ENCODE assay signal across 21 cellular contexts in the genomic region with DNA sequence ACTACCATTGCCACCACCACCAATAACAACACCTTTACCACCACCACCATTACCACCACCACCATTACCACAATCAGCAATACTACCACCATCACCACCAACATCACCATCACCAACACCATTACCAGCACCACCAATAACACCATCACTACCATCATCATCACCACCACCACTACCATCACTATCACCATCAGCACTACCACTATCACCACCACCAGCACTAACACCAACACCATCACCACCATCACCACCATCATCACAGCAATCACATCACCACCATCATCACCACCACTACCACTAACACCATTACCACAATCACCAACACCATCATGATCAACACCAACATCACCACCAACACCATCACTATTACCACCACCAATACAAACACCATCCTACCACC.
DNase-seq lines count a peak whose midpoint lies in the region; ATAC-seq, FAIRE-seq and TF ChIP-seq lines count a peak whose summit lies in the region.
"Had no signal": no experiment of that assay in that cellular context is flagged by ENCODE, and none has a peak within 500 bp of the region (broad histone marks: within the 10 kb centered on the region; RNA-seq: fewer than 3 reads in every experiment).

No MANE protein-coding gene starts in this region.

- no peak overlapping the region for H3K18ac ChIP-seq in H9 (ENCODE audit: insufficient read length, low read depth, low read length)

- H4K20me1 ChIP-seq in H9 (ENCODE audit: control insufficient read depth, insufficient read depth, insufficient read length) = no peaks in the 10 kb centered on the region

- no peak overlapping the region for H3K27ac Mint-ChIP-seq in H9
- H3K27ac Mint-ChIP-seq in endodermal cell = no peak overlapping the region
- no peak overlapping the region for H3K27ac Mint-ChIP-seq in activated naive CD8-positive, alpha-beta T cell treated with anti-CD3 and anti-CD28 coated beads for 36 hours
- H3K27ac Mint-ChIP-seq: CD4-positive, CD25-positive, alpha-beta regulatory T cell; CD8-positive, alpha-beta memory T cell had no signal

- H3K4ac ChIP-seq in H9 (ENCODE audit: low read depth, low read length) = no peak overlapping the region

- H3T11ph ChIP-seq in H9 (ENCODE audit: low read length) = no peak overlapping the region

- no peak overlapping the region for H3K23ac ChIP-seq in H9 (ENCODE audit: insufficient read length, low read depth, low read length)

- no peaks in the 10 kb centered on the region for H3K79me2 ChIP-seq in H9 (ENCODE audit: insufficient read depth, low read length)

- H3K36me3 Mint-ChIP-seq in H9 (ENCODE audit: insufficient read depth in 1 of 3, low read depth in 3 of 3) = no peaks in the 10 kb centered on the region
- H3K36me3 Mint-ChIP-seq in endodermal cell (ENCODE audit: low read depth) = no peaks in the 10 kb centered on the region
- no peaks in the 10 kb centered on the region for H3K36me3 Mint-ChIP-seq in activated naive CD8-positive, alpha-beta T cell treated with anti-CD3 and anti-CD28 coated beads for 36 hours
- H3K36me3 Mint-ChIP-seq: CD4-positive, CD25-positive, alpha-beta regulatory T cell; CD8-positive, alpha-beta memory T cell had no signal

- H3K4me1 ChIP-seq in H9 (ENCODE audit: insufficient read depth, low read length) (no peaks in the 10 kb centered on the region), HEK293 (ENCODE audit: control insufficient read depth, insufficient read depth, low read length) (no peaks in the 10 kb centered on the region), endodermal cell (ENCODE audit: control insufficient read depth, insufficient read depth, low read length) (no peaks in the 10 kb centered on the region)
- H3K4me1 ChIP-seq: BE2C had no signal

- H2BK15ac ChIP-seq in H9 (ENCODE audit: low read depth, low read length) = no peak overlapping the region

- no peak for TF ChIP-seq CTCF in H9 (conservative IDR thresholded peaks at IDR 0.05)
- TF ChIP-seq CTCF in HEK293 (tag by site-specific recombination; IDR thresholded peaks at IDR 0.05) = no peak
- TF ChIP-seq CTCF in endodermal cell (conservative IDR thresholded peaks at IDR 0.05) = no peak

- CTCF ChIA-PET in HEK293 (lab: Yijun Ruan, JAX) = no interaction called here

- H3K27me3 Mint-ChIP-seq in H9 (ENCODE audit: low read depth) (no peaks in the 10 kb centered on the region; the same call in 1 of the 2 replicates), endodermal cell (ENCODE audit: insufficient read depth) (no peaks in the 10 kb centered on the region)
- H3K27me3 Mint-ChIP-seq in activated naive CD8-positive, alpha-beta T cell treated with anti-CD3 and anti-CD28 coated beads for 36 hours = no peaks in the 10 kb centered on the region

- H4K8ac ChIP-seq in H9 (replicated peaks; ENCODE audit: insufficient read length, low read depth, low read length) = peak overlapping the region; percentile 9

- H2BK12ac ChIP-seq in H9 (ENCODE audit: insufficient read length, low read depth, low read length) = no peak overlapping the region

- H2AK5ac ChIP-seq in H9 (ENCODE audit: insufficient read length, low read length) = no peak overlapping the region

- H3K56ac ChIP-seq in H9 (ENCODE audit: insufficient read length, low read depth, low read length) = no peak overlapping the region

- H3K79me1 ChIP-seq in H9 (ENCODE audit: insufficient read depth, low read depth, low read length, poor library complexity, severe bottlenecking) = no peaks in the 10 kb centered on the region

- no peaks in the 10 kb centered on the region for H3K4me1 Mint-ChIP-seq in H9
- no peaks in the 10 kb centered on the region for H3K4me1 Mint-ChIP-seq in endodermal cell
- H3K4me1 Mint-ChIP-seq in activated naive CD8-positive, alpha-beta T cell treated with anti-CD3 and anti-CD28 coated beads for 36 hours = no peaks in the 10 kb centered on the region
- H3K4me1 Mint-ChIP-seq: CD4-positive, CD25-positive, alpha-beta regulatory T cell; CD8-positive, alpha-beta memory T cell had no signal

- no peak overlapping the region for H2AFZ ChIP-seq in H9 (ENCODE audit: low read length)
- H2AFZ ChIP-seq: GM23248 had no signal

- no peak overlapping the region for H3K14ac ChIP-seq in H9 (ENCODE audit: insufficient read depth, low read length)

- POLR2A ChIA-PET in HEK293 (lab: Yijun Ruan, JAX) = no interaction called here

- H3K4me3 ChIP-seq in HEK293 (ENCODE audit: low read depth, low read length) = no peak overlapping the region
- no peak overlapping the region for H3K4me3 ChIP-seq in endodermal cell (ENCODE audit: low read length)
- H3K4me3 ChIP-seq: GM12878, GM23248 had no signal

- no peak for ATAC-seq in GM21423 (IDR thresholded peaks at IDR 0.05; ENCODE audit: unreplicated experiment)
- ATAC-seq: GM12878, HCT116 had no signal

- H3K4me3 Mint-ChIP-seq in H9 (no peak overlapping the region), endodermal cell (no peak overlapping the region)
- H3K4me3 Mint-ChIP-seq in activated naive CD8-positive, alpha-beta T cell treated with anti-CD3 and anti-CD28 coated beads for 36 hours = no peak overlapping the region
- H3K4me3 Mint-ChIP-seq: CD4-positive, CD25-positive, alpha-beta regulatory T cell; CD8-positive, alpha-beta memory T cell had no signal

- H3K9ac ChIP-seq in H9 (ENCODE audit: extremely low read depth, insufficient read length, low read length) (no peak overlapping the region), endodermal cell (ENCODE audit: extremely low read depth, low read length, poor library complexity, severe bottlenecking) (no peak overlapping the region)
- H3K9ac ChIP-seq: GM23248 had no signal

- no peak overlapping the region for H2BK5ac ChIP-seq in H9 (ENCODE audit: insufficient read length, low read length)

- H3K36me3 ChIP-seq in HEK293 (ENCODE audit: control insufficient read depth in 2 of 2, insufficient read depth in 1 of 2, low read length in 2 of 2) = no peaks in the 10 kb centered on the region
- H3K36me3 ChIP-seq in endodermal cell (ENCODE audit: control insufficient read depth, insufficient read depth, low read length) = no peaks in the 10 kb centered on the region
- H3K36me3 ChIP-seq: BE2C had no signal

- no peaks in the 10 kb centered on the region for H3K23me2 ChIP-seq in H9 (ENCODE audit: insufficient read length, low read depth, low read length, poor library complexity, severe bottlenecking)

- H3K4me2 ChIP-seq in H9 (ENCODE audit: insufficient read depth, insufficient read length, low read length) = no peak overlapping the region

- H4K91ac ChIP-seq in H9 (ENCODE audit: insufficient read length, low read depth, low read length) = no peak overlapping the region

- H3K27ac ChIP-seq in H9 (ENCODE audit: insufficient read length, low read depth, low read length) = no peak overlapping the region
- H3K27ac ChIP-seq in HEK293 (ENCODE audit: extremely low read depth, low read depth, low read length) = no peak overlapping the region
- no peak overlapping the region for H3K27ac ChIP-seq in endodermal cell (ENCODE audit: low read depth, low read length)
- H3K27ac ChIP-seq: GM23248 had no signal

- no peak for DNase-seq in H9
- peak; percentile 11 for DNase-seq in endodermal cell
- no peak for DNase-seq in urothelium cell line (ENCODE audit: low spot score)
- no peak for DNase-seq in activated naive CD8-positive, alpha-beta T cell treated with anti-CD3 and anti-CD28 coated beads for 36 hours
- DNase-seq: ACHN; BE2C; C1 segment of cervical spinal cord; CD4-positive, CD25-positive, alpha-beta regulatory T cell; CD8-positive, alpha-beta memory T cell; COR-L47; DMS 273 treated with DMSO at 0.1 percent for 48 hours; DMS53; DND-41; EL; GM23248 had no signal

- FAIRE-seq in urothelium cell line (lab: Jason Lieb, UNC) = peak; percentile 98
- FAIRE-seq: A204.1, GM12878, H54 had no signal

- H3K27me3 ChIP-seq in H9 (ENCODE audit: insufficient read depth, low read length) (no peaks in the 10 kb centered on the region), endodermal cell (ENCODE audit: control insufficient read depth, insufficient read depth, low read length, poor library complexity, severe bottlenecking) (peaks cover 5% of the 10 kb centered on the region)
- H3K27me3 ChIP-seq: BE2C had no signal

- no peak overlapping the region for H2BK20ac ChIP-seq in H9 (ENCODE audit: low read depth, low read length, poor library complexity, severe bottlenecking)

- H3K9me3 ChIP-seq in H9 (ENCODE audit: control insufficient read depth, low read depth, low read length) = no peaks in the 10 kb centered on the region
- H3K9me3 ChIP-seq in HEK293 (ENCODE audit: control insufficient read depth, insufficient read depth, low read depth, low read length) = no peaks in the 10 kb centered on the region
- H3K9me3 ChIP-seq in endodermal cell (ENCODE audit: control insufficient read depth, low read length) = no peaks in the 10 kb centered on the region
- H3K9me3 ChIP-seq: BE2C had no signal

- H3K9me3 Mint-ChIP-seq in H9 = no peaks in the 10 kb centered on the region
- no peaks in the 10 kb centered on the region for H3K9me3 Mint-ChIP-seq in endodermal cell
- no peaks in the 10 kb centered on the region for H3K9me3 Mint-ChIP-seq in activated naive CD8-positive, alpha-beta T cell treated with anti-CD3 and anti-CD28 coated beads for 36 hours
- H3K9me3 Mint-ChIP-seq: CD4-positive, CD25-positive, alpha-beta regulatory T cell; CD8-positive, alpha-beta memory T cell had no signal

- no peak overlapping the region for H2BK120ac ChIP-seq in H9 (ENCODE audit: low read depth, low read length, poor library complexity, severe bottlenecking)

- no peak overlapping the region for H4K5ac ChIP-seq in H9 (ENCODE audit: insufficient read length, low read depth, low read length)

TF ChIP-seq in HEK293, 187 proteins besides CTCF, POLR2A, EP300 and RAD21 (continues in another document):
- TF ChIP-seq WT1 (tag by site-specific recombination; IDR thresholded peaks at IDR 0.05) (no peak), ZNF785 (tag by site-specific recombination; IDR thresholded peaks at IDR 0.05) (0 out of 2 replicates have a peak, but pooled peaks have one; percentile 50), ZBTB7A (tag by site-specific recombination; IDR thresholded peaks at IDR 0.05; ENCODE audit: low read depth) (peak; percentile 76; the same call in 1 of the 2 replicates), ZNF112 (tag by site-specific recombination; IDR thresholded peaks at IDR 0.05) (no peak), ZNF571 (tag by site-specific recombination; IDR thresholded peaks at IDR 0.05) (0 out of 2 replicates have a peak, but pooled peaks have one; percentile 67), YY2 (tag by site-specific recombination; IDR thresholded peaks at IDR 0.05) (0 out of 2 replicates have a peak, but pooled peaks have one; percentile 49), ZNF707 (tag by site-specific recombination; IDR thresholded peaks at IDR 0.05) (0 out of 2 replicates have a peak, but pooled peaks have one; percentile 52), ZNF311 (tag by site-specific recombination; IDR thresholded peaks at IDR 0.05; ENCODE audit: borderline replicate concordance) (0 out of 2 replicates have a peak, but pooled peaks have one; percentile 14), ZNF157 (tag by site-specific recombination; IDR thresholded peaks at IDR 0.05) (peak; percentile 10; the same call in 1 of the 2 replicates)
